ENCODE assay signal across 8 cellular contexts in the genomic region with DNA sequence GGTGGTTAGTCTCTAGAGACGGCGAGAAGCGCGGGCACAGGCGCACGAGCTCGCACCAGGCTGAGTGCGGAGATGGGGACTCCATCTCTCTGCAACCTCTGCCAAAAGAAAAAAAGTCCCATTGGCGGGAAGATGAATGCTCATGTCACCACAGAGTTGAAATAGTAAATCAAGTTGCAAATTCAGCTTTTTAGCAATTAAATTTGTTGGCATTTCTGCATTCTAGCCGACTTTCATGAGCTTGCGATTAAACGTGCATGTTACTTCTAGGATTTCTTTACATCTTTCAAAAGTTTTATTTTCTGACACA. TPM values are rescaled to one million over a fixed set of nuclear protein-coding genes. Genes with fewer than 3 reads are reported as not detected.
DNase-seq lines count a peak whose midpoint lies in the region; ATAC-seq and TF ChIP-seq lines count a peak whose summit lies in the region.

No MANE protein-coding gene starts in this region.

- H3K9ac ChIP-seq in GM23248, result peak overlapping the region; percentile 81

- H3K27me3 Mint-ChIP-seq in activated T-cell treated with anti-CD3 and anti-CD28 coated beads, Interleukin-2, amount 50 U/mL, for 72 hours (ENCODE audit: low read depth), result no peaks in the 10 kb centered on the region

- peak; percentile 64 to 71 for ATAC-seq in activated T-cell treated with anti-CD3 and anti-CD28 coated beads, Interleukin-2, amount 50 U/mL, for 72 hours (replicated peaks in 1 of 2)
- ATAC-seq in heart left ventricle, result peak in 1 of 4 donors; percentile 49
- ATAC-seq in sciatic nerve, result peak; percentile 71

- no peaks in the 10 kb centered on the region for H3K9me3 ChIP-seq in GM23248 (ENCODE audit: low read depth)
- H3K9me3 ChIP-seq in KOPT-K1 (ENCODE audit: insufficient read depth, low read length, poor library complexity, severe bottlenecking), result no peaks in the 10 kb centered on the region
- no peaks in the 10 kb centered on the region for H3K9me3 ChIP-seq in heart left ventricle

- H3K36me3 ChIP-seq in GM23248 (ENCODE audit: low read depth) (peaks cover 3% of the 10 kb centered on the region; the same call in 1 of the 2 replicates), KOPT-K1 (ENCODE audit: insufficient read depth, low read length) (peaks cover 37% of the 10 kb centered on the region), heart left ventricle (peaks cover 0 to 17% (median 3%) of the 10 kb centered on the region in 9 donors)

- no peak for TF ChIP-seq CTCF in heart left ventricle (IDR thresholded peaks at IDR 0.05)

- peak overlapping the region; percentile 94 for H3K27ac Mint-ChIP-seq in activated T-cell treated with anti-CD3 and anti-CD28 coated beads, Interleukin-2, amount 50 U/mL, for 72 hours

- H3F3A ChIP-seq in GM23248 (ENCODE audit: insufficient read depth), result peaks cover 8% of the 10 kb centered on the region; the same call in 1 of the 2 replicates

- H4K20me1 ChIP-seq in GM23248 (ENCODE audit: insufficient read depth), result no peaks in the 10 kb centered on the region

- H3K4me1 ChIP-seq in GM23248 (ENCODE audit: insufficient read depth), result peaks cover 10% of the 10 kb centered on the region
- H3K4me1 ChIP-seq in heart left ventricle, result peaks cover 0 to 18% (median 7%) of the 10 kb centered on the region in 12 donors

- peak overlapping the region; percentile 99 for H3K4me2 ChIP-seq in GM23248 (ENCODE audit: unreplicated experiment)

- WGBS in GM23248 (ENCODE audit: low coverage in 1 of 2, low lambda C conversion rate in 2 of 2, missing lambda C conversion rate in 2 of 2), 2 experiments, result 1 to 2% methylated on average over 12 of the region's 12 CpGs
- 1 to 4% (median 2%) methylated on average over 12 of the region's 12 CpGs for WGBS in heart left ventricle, 4 donors

- TF ChIP-seq POLR2A in heart left ventricle (IDR thresholded peaks at IDR 0.05), result no peak

- peak; percentile 52 to 66 for DNase-seq in SHP77 (lab: John Stamatoyannopoulos, UW)
- DNase-seq in SHP77 treated with DMSO at 0.1 percent for 48 hours (lab: John Stamatoyannopoulos, UW), result no peak
- no peak for DNase-seq in GM23248
- DNase-seq in activated T-cell treated with anti-CD3 and anti-CD28 coated beads, Interleukin-2, amount 50 U/mL, for 72 hours, result no peak
- no peak for DNase-seq in heart left ventricle
- no peak for DNase-seq in sciatic nerve (ENCODE audit: low spot score)
- no peak for DNase-seq in posterior vena cava (ENCODE audit: low spot score)

- H3K4me3 Mint-ChIP-seq in activated T-cell treated with anti-CD3 and anti-CD28 coated beads, Interleukin-2, amount 50 U/mL, for 72 hours, result peak overlapping the region; percentile 91 to 92

- H3K27ac ChIP-seq in GM23248, result peak overlapping the region; percentile 63
- peak overlapping the region; percentile 89 for H3K27ac ChIP-seq in KOPT-K1 (ENCODE audit: low read depth, low read length, poor library complexity, severe bottlenecking)
- H3K27ac ChIP-seq in heart left ventricle, result peak overlapping the region in 10 of 12 donors; percentile 55 to 91 (median 83)

- H2AFZ ChIP-seq in GM23248, result peak overlapping the region; percentile 96

- in situ Hi-C loops in GM23248 (cut with MboI), result no loop called here

- no peaks in the 10 kb centered on the region for H3K9me2 ChIP-seq in GM23248 (ENCODE audit: insufficient read depth)

- H3K4me3 ChIP-seq in GM23248 (peak overlapping the region; percentile 81), heart left ventricle (peak overlapping the region; percentile 58 to 91 (median 77))

- intact Hi-C loops in heart left ventricle (cut with DNase I), result no loop called here
- intact Hi-C loops in sciatic nerve (cut with DNase I), result no loop called here
- intact Hi-C loops in posterior vena cava (cut with DNase I), result loop anchor here in 1 of 2 donors (5.0 kb wide), 1 partner anchor 1729 kb away; no protein-coding TSS in a partner anchor

- peaks cover 3 to 10% of the 10 kb centered on the region in 2 donors for H3K36me3 Mint-ChIP-seq in activated T-cell treated with anti-CD3 and anti-CD28 coated beads, Interleukin-2, amount 50 U/mL, for 72 hours (ENCODE audit: insufficient read depth in 2 of 2)

- peaks cover 58% of the 10 kb centered on the region for H3K79me2 ChIP-seq in GM23248 (ENCODE audit: insufficient read depth)

- H3K27me3 ChIP-seq in GM23248 (replicated peaks; ENCODE audit: insufficient read depth), result no peaks in the 10 kb centered on the region
- no peaks in the 10 kb centered on the region for H3K27me3 ChIP-seq in heart left ventricle

- H3K4me1 Mint-ChIP-seq in activated T-cell treated with anti-CD3 and anti-CD28 coated beads, Interleukin-2, amount 50 U/mL, for 72 hours (ENCODE audit: low read depth), result peaks cover 48% of the 10 kb centered on the region

- no peaks in the 10 kb centered on the region for H3K9me3 Mint-ChIP-seq in activated T-cell treated with anti-CD3 and anti-CD28 coated beads, Interleukin-2, amount 50 U/mL, for 72 hours

RNA-seq across cellular contexts. Expression of gene CHAC2, which starts 0.6 kb away (rescaled TPM):
- total RNA-seq in GM23248 (2014; rRNA removed; shearing (Covaris generic)), result 4.3 and 4.6 TPM in 2 replicates
- polyA plus RNA-seq in GM23248 (2016; fragmentation: Nextera tagmentation; extraction: Ambion mirVana) (4.0 and 5.4 TPM in 2 replicates), heart left ventricle (10 to 100 TPM in 1 of 2 donors, 1 to 10 TPM in 1; 4.2 to 10.1 TPM)
- 10 to 100 TPM in 1 of 2 donors, 1 to 10 TPM in 1; 9.4 to 12.5 TPM for total RNA-seq in activated T-cell treated with anti-CD3 and anti-CD28 coated beads, Interleukin-2, amount 50 U/mL, for 72 hours
- total RNA-seq in heart left ventricle (1 to 10 TPM; 1.4 to 6.0 (median 2.9) TPM), sciatic nerve (0.80 TPM), posterior vena cava (1 to 10 TPM; 1.5 to 3.1 TPM)

RNA-seq across cellular contexts. Expression of gene ASB3, which starts 18.6 kb away (rescaled TPM):
- 23.0 and 51.6 TPM in 2 replicates for total RNA-seq in GM23248 (2014; rRNA removed; shearing (Covaris generic))
- polyA plus RNA-seq in GM23248 (2016; fragmentation: Nextera tagmentation; extraction: Ambion mirVana) (18.6 and 19.9 TPM in 2 replicates), heart left ventricle (1 to 10 TPM; 4.2 to 6.7 TPM)
- 10 to 100 TPM; 29.6 to 31.7 TPM for total RNA-seq in activated T-cell treated with anti-CD3 and anti-CD28 coated beads, Interleukin-2, amount 50 U/mL, for 72 hours
- total RNA-seq in heart left ventricle (10 to 100 TPM in 5 of 9 donors, 1 to 10 TPM in 4; 7.0 to 18.0 (median 11.6) TPM), sciatic nerve (30.0 TPM), posterior vena cava (10 to 100 TPM; 12.4 to 13.0 TPM)

RNA-seq across cellular contexts. Expression of gene ERLEC1, which starts 18.7 kb away (rescaled TPM):
- 98.8 and 107 TPM in 2 replicates for total RNA-seq in GM23248 (2014; rRNA removed; shearing (Covaris generic))
- polyA plus RNA-seq in GM23248 (2016; fragmentation: Nextera tagmentation; extraction: Ambion mirVana), result 109 and 110 TPM in 2 replicates
- total RNA-seq in activated T-cell treated with anti-CD3 and anti-CD28 coated beads, Interleukin-2, amount 50 U/mL, for 72 hours, result 10 to 100 TPM; 24.4 to 31.4 TPM
- 10 to 100 TPM; 32.3 to 49.8 (median 42.7) TPM for total RNA-seq in heart left ventricle
- polyA plus RNA-seq in heart left ventricle, result 10 to 100 TPM; 14.6 to 63.6 TPM
- total RNA-seq in sciatic nerve, result 39.6 TPM
- 10 to 100 TPM; 47.7 to 52.7 TPM for total RNA-seq in posterior vena cava

Comparison
In these comparisons a context has a peak if more than half of its experiments do, and no peak if none do; other contexts are left out.
1. DNase-seq: peak in SHP77 (2 of 2); none in SHP77 treated with DMSO at 0.1 percent for 48 hours (single experiment), GM23248 (single experiment), activated T-cell treated with anti-CD3 and anti-CD28 coated beads, Interleukin-2, amount 50 U/mL, for 72 hours (0 of 2), heart left ventricle (0 of 5), sciatic nerve (single experiment) and posterior vena cava (single experiment).
2. Peak in every context shown above with its lines, with median percentiles within 50 percentile points of each other: H3K27ac ChIP-seq.